ENCODE assay signal across 8 cellular contexts in genomic region chr22:20507253-20508066, GRCh38. TPM values are rescaled to one million over a fixed set of nuclear protein-coding genes. Genes with fewer than 3 reads are reported as not detected.
DNase-seq lines count a peak whose midpoint lies in the region; ATAC-seq and TF ChIP-seq lines count a peak whose summit lies in the region.

Gene MED15 (plus strand): TSS chr22:20507610. CDS start chr22:20507679, 69 bp downstream.

- H3K27me3 ChIP-seq in prostate gland (replicated peaks; ENCODE audit: insufficient read depth), result no peaks in the 10 kb centered on the region

- DNase-seq in GM12865 (ENCODE audit: low read depth), result peak; percentile 94
- DNase-seq in NCI-H146 (lab: John Stamatoyannopoulos, UW), result peak; percentile 91
- peak; percentile 87 for DNase-seq in amniotic epithelial cell (ENCODE audit: low read depth)
- peak; percentile 93 for DNase-seq in left ventricle myocardium superior
- peak; percentile 86 for DNase-seq in prostate gland (ENCODE audit: low spot score)

- ATAC-seq in HG02678 (IDR thresholded peaks at IDR 0.05; ENCODE audit: unreplicated experiment) (peak; percentile 78), left ventricle myocardium superior (peak; percentile 93)

- no peaks in the 10 kb centered on the region for H3K9me3 ChIP-seq in prostate gland

- under 1% methylated on average over 42 of the region's 58 CpGs for WGBS in prostate gland
- WGBS in urinary bladder, result under 1% methylated on average over 58 of the region's 58 CpGs

- TF ChIP-seq CTCF in GM12865 (IDR thresholded peaks at IDR 0.05; ENCODE audit: insufficient read depth, low read depth, low read length, missing control alignments), result no peak
- peak in 1 of 4 experiments; percentile 14 for TF ChIP-seq CTCF in prostate gland (IDR thresholded peaks at IDR 0.05)

- intact Hi-C loops in T-helper 1 cell treated with Interleukin-12 subunit alpha and Interleukin-12 subunit beta and Interleukin-4 antibody, amounts not matched to agents 30 ng/mL and 1 ng/mL, for 36 hours (cut with micrococcal nuclease), result loop anchor here (1.0 to 5.0 kb wide), 9 partner anchors 11 to 410 kb away; partner anchors contain the start of genes CRKL, PI4KA, RANBP1 and TRMT2A
- intact Hi-C loops in left ventricle myocardium superior (cut with micrococcal nuclease) (loop anchor here (10.0 kb wide), 1 partner anchor 47 kb away; no protein-coding TSS in a partner anchor), prostate gland (cut with DNase I) (loop anchor here (5.0 kb wide), 1 partner anchor 45 kb away; no protein-coding TSS in a partner anchor)

- H3K4me3 ChIP-seq in GM12865 (ENCODE audit: low read depth, low read length), result peak within 1 kb of the TSS; percentile 94
- H3K4me3 ChIP-seq in prostate gland, result peak within 1 kb of the TSS; percentile 65 to 92
- peak within 1 kb of the TSS; percentile 78 for H3K4me3 ChIP-seq in urinary bladder (ENCODE audit: low read depth, low read length)

- peak within 1 kb of the TSS; percentile 93 to 94 for H3K27ac ChIP-seq in prostate gland
- H3K27ac ChIP-seq in urinary bladder (ENCODE audit: low read depth), result peak within 1 kb of the TSS; percentile 94

- H3K36me3 ChIP-seq in prostate gland (no peaks in the 10 kb centered on the region), urinary bladder (ENCODE audit: insufficient read depth) (no peaks in the 10 kb centered on the region)

- TF ChIP-seq POLR2A in prostate gland (IDR thresholded peaks at IDR 0.05), result peak; percentile 87

- H3K4me1 ChIP-seq in prostate gland (replicated peaks) (peaks cover 15% of the 10 kb centered on the region), urinary bladder (ENCODE audit: insufficient read depth) (no peaks in the 10 kb centered on the region)

RNA-seq across cellular contexts. Expression of gene MED15, which starts in this region (rescaled TPM):
- total RNA-seq in T-helper 1 cell treated with Interleukin-12 subunit alpha and Interleukin-12 subunit beta and Interleukin-4 antibody, amounts not matched to agents 30 ng/mL and 1 ng/mL, for 36 hours, result 151 and 165 TPM in 2 replicates
- total RNA-seq in left ventricle myocardium superior (51.0 TPM), prostate gland (10 to 100 TPM; 43.2 to 87.1 TPM), urinary bladder (34.0 TPM)
- 57.9 TPM for polyA plus RNA-seq in urinary bladder

Comparison
In these comparisons a context has a peak if more than half of its experiments do, and no peak if none do; other contexts are left out.
1. Peak in every context shown above with its lines: DNase-seq, ATAC-seq, H3K4me3 ChIP-seq and H3K27ac ChIP-seq.